Comparison of ENCODE assay signal across 15 cellular contexts in genomic region chr5:24788829-24789509, GRCh38.
DNase-seq lines count a peak whose midpoint lies in the region; ATAC-seq and TF ChIP-seq lines count a peak whose summit lies in the region.
"Had no signal": no experiment of that assay in that cellular context is flagged by ENCODE, and none has a peak within 500 bp of the region (broad histone marks: within the 10 kb centered on the region; RNA-seq: fewer than 3 reads in every experiment).

No MANE protein-coding gene starts in this region.

- no peak overlapping the region for H3K4me3 Mint-ChIP-seq in HFFc6
- H3K4me3 Mint-ChIP-seq: CD8-positive, alpha-beta memory T cell; neural crest cell had no signal

- TF ChIP-seq CTCF in HFFc6 (IDR thresholded peaks at IDR 0.05): no peak

- no peak for ATAC-seq in HG03139 (IDR thresholded peaks at IDR 0.05; ENCODE audit: unreplicated experiment)

- H3K9me3 Mint-ChIP-seq in HFFc6: no peaks in the 10 kb centered on the region; the same call in none of the 2 replicates
- H3K9me3 Mint-ChIP-seq: neural crest cell had no signal

- no peaks in the 10 kb centered on the region; the same call in 1 of the 2 replicates for H3K4me1 Mint-ChIP-seq in HFFc6 (ENCODE audit: low read depth)
- H3K4me1 Mint-ChIP-seq: CD8-positive, alpha-beta memory T cell had no signal

- no peaks in the 10 kb centered on the region for H3K27me3 Mint-ChIP-seq in HFFc6 (ENCODE audit: insufficient read depth)
- H3K27me3 Mint-ChIP-seq: CD8-positive, alpha-beta memory T cell had no signal

- DNase-seq in HFFc6 (peak; percentile 64), amniotic stem cell (lab: John Stamatoyannopoulos, UW) (peak; percentile 76), inferior parietal cortex (ENCODE audit: extremely low spot score) (peak; percentile 29), superior temporal gyrus (ENCODE audit: extremely low spot score) (peak; percentile 72), NCI-H2081 (lab: John Stamatoyannopoulos, UW) (no peak), ureter (ENCODE audit: low spot score) (no peak), SHP77 (lab: John Stamatoyannopoulos, UW) (no peak)
- DNase-seq: activated CD8-positive, alpha-beta memory T cell treated with anti-CD3 and anti-CD28 coated beads for 24 hours; activated gamma-delta T cell treated with Interleukin-2 at 50 U/mL for 16 hours; CD8-positive, alpha-beta memory T cell; NCI-H2029 treated with DMSO at 0.1 percent for 48 hours; NCI-H774; stomach had no signal

- peak overlapping the region; percentile 65; the same call in 1 of the 2 replicates for H3K27ac Mint-ChIP-seq in HFFc6
- H3K27ac Mint-ChIP-seq: CD8-positive, alpha-beta memory T cell had no signal

- no peaks in the 10 kb centered on the region for H3K36me3 Mint-ChIP-seq in HFFc6 (ENCODE audit: low read depth)
- H3K36me3 Mint-ChIP-seq: CD8-positive, alpha-beta memory T cell had no signal

Comparison
In these comparisons a context has a peak if more than half of its experiments do, and no peak if none do; other contexts are left out.
1. DNase-seq: peak in HFFc6 (single experiment), amniotic stem cell (single experiment), inferior parietal cortex (single experiment) and superior temporal gyrus (single experiment); none in NCI-H2081 (0 of 2), ureter (single experiment) and SHP77 (0 of 2).